25 cellular contexts compared by ENCODE assay signal in the genomic region with DNA sequence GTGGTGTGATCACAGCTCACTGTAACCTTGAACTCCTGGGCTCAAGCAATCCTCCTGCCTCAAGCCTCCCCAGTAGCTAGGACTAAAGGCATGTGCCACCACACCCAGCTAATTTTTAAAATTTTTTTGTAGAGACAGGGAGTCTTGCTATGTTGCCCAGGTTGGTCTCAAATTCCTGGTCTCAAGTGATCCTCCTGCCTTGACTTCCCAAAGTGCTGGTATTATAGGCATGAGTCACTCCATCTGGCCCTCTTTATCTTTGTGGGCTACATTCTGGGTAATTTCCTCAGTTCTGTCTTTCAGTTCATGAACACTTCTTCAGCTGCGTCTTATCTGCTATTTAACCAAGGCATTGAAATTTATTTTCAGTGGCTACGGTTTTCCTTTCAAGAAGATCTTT.
A peak's percentile ranks its signal among the peaks of the same experiment; 100 is the strongest.
DNase-seq lines count a peak whose midpoint lies in the region; ATAC-seq, FAIRE-seq and TF ChIP-seq lines count a peak whose summit lies in the region.
"Had no signal": no experiment of that assay in that cellular context is flagged by ENCODE, and none has a peak within 500 bp of the region (broad histone marks: within the 10 kb centered on the region; RNA-seq: fewer than 3 reads in every experiment).

No MANE protein-coding gene starts in this region.

- no peak overlapping the region for H3K14ac ChIP-seq in trophoblast cell (ENCODE audit: low read length)

- H2BK120ac ChIP-seq in trophoblast cell (ENCODE audit: insufficient read depth, low read length, poor library complexity), result no peak overlapping the region

- H3K4me1 ChIP-seq in K562 (replicated peaks in 1 of 2; ENCODE audit: control insufficient read depth in 2 of 2, insufficient read depth in 2 of 2, low read length in 2 of 2) (peaks cover 0 to 4% of the 10 kb centered on the region in 2 experiments; a peak in 1 of 5 replicates), trophoblast cell (ENCODE audit: control insufficient read depth in 1 of 2, insufficient read depth in 2 of 2, low read length in 2 of 2) (no peaks in the 10 kb centered on the region)
- H3K4me1 ChIP-seq: BE2C had no signal

- TF ChIP-seq EP300 in K562 (IDR thresholded peaks at IDR 0.05; ENCODE audit: low read length), result no peak

- no peaks in the 10 kb centered on the region for H3K79me1 ChIP-seq in trophoblast cell (ENCODE audit: low read length)

- no peak overlapping the region for H3K18ac ChIP-seq in trophoblast cell (ENCODE audit: low read length)

- no peaks in the 10 kb centered on the region for H3K9me3 ChIP-seq in K562 (replicated peaks; ENCODE audit: control insufficient read depth, insufficient read depth, low read depth, low read length)
- peaks cover 5% of the 10 kb centered on the region for H3K9me3 ChIP-seq in trophoblast cell (ENCODE audit: insufficient read depth, low read depth, low read length)

- no peak for TF ChIP-seq POLR2A in K562 (conservative IDR thresholded peaks at IDR 0.05)

- no peak for TF ChIP-seq RAD21 in K562 (CRISPR knock-in tag; conservative IDR thresholded peaks at IDR 0.05 in 1 of 2, IDR thresholded peaks at IDR 0.05 in 1 of 2)

- no peak for FAIRE-seq in K562 (lab: Jason Lieb, UNC)
- FAIRE-seq: A204.1, GM12878, GM12892, GM18507 had no signal

- H2BK12ac ChIP-seq in trophoblast cell (ENCODE audit: low read length), result no peak overlapping the region

- in situ Hi-C loops in K562 (cut with MboI), result no loop called here

- POLR2A ChIA-PET in K562 (lab: Yijun Ruan, JAX), result interaction anchor here (0.6 kb wide), 2 partner anchors 8 to 27 kb away, joined by 3 read pairs; no protein-coding TSS in a partner anchor

- H3K27ac ChIP-seq in K562 (ENCODE audit: extremely low read depth, low read depth, low read length) (no peak overlapping the region), trophoblast cell (ENCODE audit: low read depth, low read length) (no peak overlapping the region)
- H3K27ac ChIP-seq: BLaER1 had no signal

- no peak overlapping the region for H3K4ac ChIP-seq in trophoblast cell (ENCODE audit: low read depth, low read length)

- no peak overlapping the region for H4K8ac ChIP-seq in trophoblast cell (ENCODE audit: low read depth, low read length)

- no peaks in the 10 kb centered on the region for H3K9me1 ChIP-seq in K562 (ENCODE audit: control insufficient read depth, insufficient read depth, low read length)

- no peak overlapping the region for H4K91ac ChIP-seq in trophoblast cell (ENCODE audit: low read depth, low read length)

- H3K79me2 ChIP-seq in K562 (ENCODE audit: control insufficient read depth, insufficient read depth, low read length) (no peaks in the 10 kb centered on the region), trophoblast cell (ENCODE audit: control insufficient read depth, insufficient read depth, low read length, poor library complexity) (no peaks in the 10 kb centered on the region)

- H2AFZ ChIP-seq in K562 (ENCODE audit: low read depth, low read length), result no peak overlapping the region
- H2AFZ ChIP-seq in trophoblast cell (ENCODE audit: insufficient read depth, low read length, poor library complexity), result no peak overlapping the region

- no peak for ATAC-seq in K562
- ATAC-seq in HG03378 (IDR thresholded peaks at IDR 0.05; ENCODE audit: unreplicated experiment), result no peak
- ATAC-seq: GM12878 had no signal

- no peak overlapping the region for H3K9ac ChIP-seq in K562 (ENCODE audit: insufficient read depth in 1 of 2, low read depth in 2 of 2, low read length in 2 of 2)
- H3K9ac ChIP-seq in trophoblast cell (ENCODE audit: low read length), result no peak overlapping the region
- H3K9ac ChIP-seq: BLaER1 had no signal

- no peak overlapping the region for H3K23ac ChIP-seq in trophoblast cell (ENCODE audit: low read length)

- no peak overlapping the region for H2BK5ac ChIP-seq in trophoblast cell (ENCODE audit: low read depth, low read length, poor library complexity)

- WGBS in K562 (ENCODE audit: insufficient coverage, low coverage, missing lambda C conversion rate), result 17% methylated on average over 2 of the region's 2 CpGs
- WGBS in trophoblast cell (ENCODE audit: extremely low coverage, insufficient coverage, insufficient read length), result no CpG with 5 or more reads among the region's 2 CpGs

- no TSS peak for BruUV-seq in K562 (replicated peaks; lab: Mats Ljungman, UMichigan)

- CTCF ChIA-PET in K562 (lab: Yijun Ruan, JAX; ENCODE audit: low intra/inter-chr PET ratio), result no interaction called here

- H3K36me3 ChIP-seq in K562 (ENCODE audit: control insufficient read depth, insufficient read depth, low read length) (no peaks in the 10 kb centered on the region), trophoblast cell (ENCODE audit: control insufficient read depth in 1 of 2, insufficient read depth in 2 of 2, low read length in 2 of 2) (no peaks in the 10 kb centered on the region)
- H3K36me3 ChIP-seq: BE2C, BLaER1 had no signal

- H2AK5ac ChIP-seq in trophoblast cell (ENCODE audit: low read length), result no peak overlapping the region

- no peak overlapping the region for H4K12ac ChIP-seq in trophoblast cell (ENCODE audit: low read depth, low read length)

- H3K4me2 ChIP-seq in K562 (ENCODE audit: insufficient read depth, low read length) (no peak overlapping the region), trophoblast cell (ENCODE audit: low read length) (no peak overlapping the region)
- H3K4me2 ChIP-seq: BLaER1 had no signal

- intact Hi-C loops in K562 (cut with micrococcal nuclease), result no loop called here

- DNase-seq in K562 (ENCODE audit: extremely low read depth in 1 of 4, low spot score in 3 of 4) (no peak), trophoblast cell (peak; percentile 55 to 87), NCI-H187 (lab: John Stamatoyannopoulos, UW) (no peak), NCI-H82 (lab: John Stamatoyannopoulos, UW) (no peak)
- DNase-seq: 8988T; ACHN; BE2C; C1 segment of cervical spinal cord; CD4-positive, alpha-beta memory T cell; CD4-positive, CD25-positive, alpha-beta regulatory T cell; CD8-positive, alpha-beta memory T cell; COR-L47; DMS 273 treated with DMSO at 0.1 percent for 48 hours; DMS153; DMS53; DMS79; DND-41; EL; GDM1 had no signal

- no peak for TF ChIP-seq CTCF in K562 (IDR thresholded peaks at IDR 0.05 in 2 of 3, conservative IDR thresholded peaks at IDR 0.05 in 1 of 3; ENCODE audit: insufficient read depth in 2 of 3, low read depth in 1 of 3, low read length in 3 of 3)

- H3K4me3 ChIP-seq in K562 (no peak overlapping the region), trophoblast cell (ENCODE audit: low read depth, low read length) (no peak overlapping the region)
- H3K4me3 ChIP-seq: BLaER1, GM12878 had no signal

- H3K27me3 ChIP-seq in K562 (ENCODE audit: control insufficient read depth in 2 of 2, insufficient read depth in 2 of 2, low read length in 2 of 2) (peaks cover 7 to 22% of the 10 kb centered on the region in 2 experiments), trophoblast cell (ENCODE audit: insufficient read depth, low read length) (no peaks in the 10 kb centered on the region)
- H3K27me3 ChIP-seq: BE2C had no signal

- H4K20me1 ChIP-seq in K562 (replicated peaks; ENCODE audit: control insufficient read depth, insufficient read depth, low read length), result no peaks in the 10 kb centered on the region
- H4K20me1 ChIP-seq: BLaER1 had no signal

TF ChIP-seq in K562, 482 proteins besides CTCF, POLR2A, EP300 and RAD21:
- TF ChIP-seq JUND (IDR thresholded peaks at IDR 0.05; ENCODE audit: borderline replicate concordance, low read depth, low read length), result 0 out of 2 replicates have a peak, but pooled peaks have one; percentile 8
- no peak for TF ChIP-seq JUND (tag; IDR thresholded peaks at IDR 0.05; ENCODE audit: borderline replicate concordance, low read depth, low read length)
- TF ChIP-seq, protein P1, sequence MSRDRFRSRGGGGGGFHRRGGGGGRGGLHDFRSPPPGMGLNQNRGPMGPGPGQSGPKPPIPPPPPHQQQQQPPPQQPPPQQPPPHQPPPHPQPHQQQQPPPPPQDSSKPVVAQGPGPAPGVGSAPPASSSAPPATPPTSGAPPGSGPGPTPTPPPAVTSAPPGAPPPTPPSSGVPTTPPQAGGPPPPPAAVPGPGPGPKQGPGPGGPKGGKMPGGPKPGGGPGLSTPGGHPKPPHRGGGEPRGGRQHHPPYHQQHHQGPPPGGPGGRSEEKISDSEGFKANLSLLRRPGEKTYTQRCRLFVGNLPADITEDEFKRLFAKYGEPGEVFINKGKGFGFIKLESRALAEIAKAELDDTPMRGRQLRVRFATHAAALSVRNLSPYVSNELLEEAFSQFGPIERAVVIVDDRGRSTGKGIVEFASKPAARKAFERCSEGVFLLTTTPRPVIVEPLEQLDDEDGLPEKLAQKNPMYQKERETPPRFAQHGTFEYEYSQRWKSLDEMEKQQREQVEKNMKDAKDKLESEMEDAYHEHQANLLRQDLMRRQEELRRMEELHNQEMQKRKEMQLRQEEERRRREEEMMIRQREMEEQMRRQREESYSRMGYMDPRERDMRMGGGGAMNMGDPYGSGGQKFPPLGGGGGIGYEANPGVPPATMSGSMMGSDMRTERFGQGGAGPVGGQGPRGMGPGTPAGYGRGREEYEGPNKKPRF (IDR thresholded peaks at IDR 0.05; ENCODE audit: low read depth, low read length), result no peak
TF ChIP-seq in K562: peak in this region for 1.

Comparison
In these comparisons a context has a peak if more than half of its experiments do, and no peak if none do; other contexts are left out.
1. DNase-seq: peak in trophoblast cell (2 of 2); none in K562 (0 of 4), NCI-H187 (0 of 2) and NCI-H82 (single experiment).